In genomic region chr20:36605309-36606170, GRCh38 we compare ENCODE assay signal across 8 cellular contexts. TPM values are rescaled to one million over a fixed set of nuclear protein-coding genes. Genes with fewer than 3 reads are reported as not detected.
DNase-seq lines count a peak whose midpoint lies in the region; ATAC-seq and TF ChIP-seq lines count a peak whose summit lies in the region.

Gene RAB5IF (plus strand): TSS chr20:36605779. CDS start chr20:36605952, 173 bp downstream.

- H3K27me3 ChIP-seq in mammary epithelial cell (ENCODE audit: insufficient read depth, low read length), result no peaks in the 10 kb centered on the region
- H3K27me3 ChIP-seq in smooth muscle cell (ENCODE audit: low read depth), result no peaks in the 10 kb centered on the region

- in situ Hi-C loops in ACHN (cut with HindIII; ENCODE audit: low pct_ligation_motif_present, low pct_unique_long_range_greater_than_20kb, low sequenced_read_pairs), result no loop called here
- in situ Hi-C loops in mammary epithelial cell (cut with MboI; ENCODE audit: low sequenced_read_pairs in 2 of 2), result loop anchor here in 1 of 2 donors (25.0 kb wide), 1 partner anchor 282 kb away; the partner anchor contains the start of gene TLDC2

- peak; percentile 82 for ATAC-seq in GM18867 (IDR thresholded peaks at IDR 0.05; ENCODE audit: unreplicated experiment)
- peak; percentile 82 for ATAC-seq in HG03108 (IDR thresholded peaks at IDR 0.05; ENCODE audit: unreplicated experiment)

- peak within 1 kb of the TSS; percentile 90 for H3K27ac ChIP-seq in VCaP
- H3K27ac ChIP-seq in mammary epithelial cell (ENCODE audit: insufficient read depth, low read depth, low read length), result peak within 1 kb of the TSS; percentile 64
- H3K27ac ChIP-seq in smooth muscle cell (ENCODE audit: low read depth), result peak within 1 kb of the TSS; percentile 50

- H3K79me2 ChIP-seq in mammary epithelial cell (ENCODE audit: insufficient read depth, low read length), result peaks cover 42% of the 10 kb centered on the region
- H3K79me2 ChIP-seq in smooth muscle cell (ENCODE audit: low read depth), result peaks cover 29% of the 10 kb centered on the region

- no TSS peak for BruUV-seq in mammary epithelial cell (replicated peaks; lab: Mats Ljungman, UMichigan)

- H2AFZ ChIP-seq in mammary epithelial cell (ENCODE audit: low read depth, low read length) (peak within 1 kb of the TSS; percentile 94), smooth muscle cell (ENCODE audit: low read depth) (peak within 1 kb of the TSS; percentile 83)

- H3K4me1 ChIP-seq in mammary epithelial cell (ENCODE audit: insufficient read depth, low read length) (peaks cover 16% of the 10 kb centered on the region), smooth muscle cell (ENCODE audit: low read depth) (peaks cover 15% of the 10 kb centered on the region)

- H3K9me3 ChIP-seq in mammary epithelial cell (replicated peaks; ENCODE audit: insufficient read depth, low read length), result no peaks in the 10 kb centered on the region
- no peaks in the 10 kb centered on the region for H3K9me3 ChIP-seq in smooth muscle cell (replicated peaks; ENCODE audit: low read depth)

- peaks cover 10% of the 10 kb centered on the region for H3K36me3 ChIP-seq in mammary epithelial cell (ENCODE audit: insufficient read depth, low read length)
- H3K36me3 ChIP-seq in smooth muscle cell (ENCODE audit: low read depth), result peaks cover under 1% of the 10 kb centered on the region

- dilution Hi-C loops in mammary epithelial cell (cut with HindIII; ENCODE audit: low sequenced_read_pairs), result loop anchor here (10.0 kb wide), 1 partner anchor 111 kb away; no protein-coding TSS in a partner anchor

- 4% methylated on average over 34 of the region's 93 CpGs for WGBS in mammary epithelial cell (ENCODE audit: low coverage, missing lambda C conversion rate)
- 1% methylated on average over 93 of the region's 93 CpGs for WGBS in smooth muscle cell (ENCODE audit: low lambda C conversion rate)

- H3K9ac ChIP-seq in mammary epithelial cell (ENCODE audit: insufficient read depth, low read length) (peak within 1 kb of the TSS; percentile 93), smooth muscle cell (ENCODE audit: low read depth) (peak within 1 kb of the TSS; percentile 76)

- TF ChIP-seq CTCF in VCaP (conservative IDR thresholded peaks at IDR 0.05), result peak; percentile 97
- TF ChIP-seq CTCF in mammary epithelial cell (conservative IDR thresholded peaks at IDR 0.05 in 1 of 2, IDR thresholded peaks at IDR 0.05 in 1 of 2; ENCODE audit: extremely low read depth in 1 of 2, insufficient read depth in 1 of 2, low read depth in 1 of 2, low read length in 2 of 2), result peak; percentile 81 to 94
- peak; percentile 76 for TF ChIP-seq CTCF in smooth muscle cell (IDR thresholded peaks at IDR 0.05; ENCODE audit: borderline replicate concordance, insufficient read depth, poor library complexity, severe bottlenecking)

- DNase-seq in ACHN, result peak; percentile 97
- peak; percentile 100 for DNase-seq in NCI-H2196 (lab: John Stamatoyannopoulos, UW; ENCODE audit: unreplicated experiment)
- DNase-seq in mammary epithelial cell, result peak; percentile 98
- peak; percentile 96 for DNase-seq in iPS-NIHi11 (ENCODE audit: low spot score)
- peak; percentile 94 for DNase-seq in smooth muscle cell (lab: John Stamatoyannopoulos, UW; ENCODE audit: unreplicated experiment)

- CTCF ChIA-PET in mammary epithelial cell (lab: Charles Lee; ENCODE audit: low non-redundant PET), result interaction anchor here (0.7 kb wide), 2 partner anchors 151 to 296 kb away, joined by 3 read pairs; no protein-coding TSS in a partner anchor

- intact Hi-C loops in mammary epithelial cell (cut with micrococcal nuclease), result loop anchor here (1.0 to 10.0 kb wide), 7 partner anchors 31 to 391 kb away; a partner anchor contains a TSS

- H3K4me3 ChIP-seq in mammary epithelial cell (replicated peaks in 1 of 3; ENCODE audit: insufficient read depth in 1 of 3, low read depth in 2 of 3, low read length in 3 of 3), result peak within 1 kb of the TSS; percentile 69 to 95 (median 93)
- peak within 1 kb of the TSS; percentile 84 for H3K4me3 ChIP-seq in smooth muscle cell

- H3K4me2 ChIP-seq in mammary epithelial cell (ENCODE audit: insufficient read depth, low read depth, low read length) (peak within 1 kb of the TSS; percentile 84), smooth muscle cell (peak within 1 kb of the TSS; percentile 93)

- H4K20me1 ChIP-seq in mammary epithelial cell (ENCODE audit: insufficient read depth, low read length) (no peaks in the 10 kb centered on the region), smooth muscle cell (ENCODE audit: low read depth) (peaks cover 25% of the 10 kb centered on the region)

- H3F3A ChIP-seq in smooth muscle cell (ENCODE audit: low read depth), result no peaks in the 10 kb centered on the region

RNA-seq across cellular contexts. Expression of gene RAB5IF, which starts in this region (rescaled TPM):
- total RNA-seq in mammary epithelial cell (100 to 1,000 TPM in 1 of 2 donors, 10 to 100 TPM in 1; 61.8 to 115 TPM), smooth muscle cell (60.5 and 66.8 TPM in 2 replicates)
- polyA plus RNA-seq in mammary epithelial cell (117 TPM), smooth muscle cell (108 and 139 TPM in 2 replicates)
- 85.0 TPM for polyA minus RNA-seq in mammary epithelial cell

Comparison
In these comparisons a context has a peak if more than half of its experiments do, and no peak if none do; other contexts are left out.
1. Peak in every context shown above with its lines: DNase-seq, ATAC-seq, H3K4me3 ChIP-seq and H3K27ac ChIP-seq.